Comparison of ENCODE assay signal across 23 cellular contexts in the genomic region with DNA sequence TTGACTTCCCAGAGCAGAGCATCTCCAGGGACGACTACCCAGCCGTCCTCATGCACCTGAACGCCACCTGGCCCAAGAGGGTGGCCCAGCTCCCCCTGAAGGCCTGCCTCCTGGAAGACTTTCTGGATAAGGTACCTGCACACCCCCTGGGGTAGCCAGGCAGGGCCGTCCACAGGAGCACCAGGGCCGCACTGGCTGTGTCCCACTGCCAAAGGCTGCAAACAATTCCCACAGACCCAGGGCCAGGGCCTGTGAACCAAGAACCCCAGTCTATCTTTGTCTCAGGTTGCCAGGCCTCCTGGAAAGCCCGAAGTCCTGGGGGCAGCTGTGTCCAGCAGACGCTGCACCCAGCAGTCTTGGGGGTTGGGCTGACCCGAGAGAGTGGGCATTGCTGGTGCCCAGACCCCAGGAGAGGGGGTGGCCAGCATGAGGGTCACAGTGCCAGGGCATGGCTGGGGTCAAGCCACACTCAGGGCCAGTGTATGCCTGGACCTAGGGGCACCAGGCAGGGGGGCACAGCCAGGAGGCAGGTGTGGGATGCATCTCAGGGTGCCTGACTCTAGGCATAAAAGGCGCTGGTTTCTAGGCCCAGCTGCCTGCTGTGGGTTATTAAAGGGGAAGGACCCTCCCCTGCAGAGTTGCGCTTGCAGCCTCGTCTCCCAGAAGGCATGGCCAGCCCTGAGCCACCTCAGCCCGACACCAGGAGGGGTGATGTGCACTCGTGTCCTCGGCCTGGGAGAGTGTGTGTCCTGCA. TPM values are rescaled to one million over a fixed set of nuclear protein-coding genes. Genes with fewer than 3 reads are reported as not detected.
A peak's percentile ranks its signal among the peaks of the same experiment; 100 is the strongest.
DNase-seq lines count a peak whose midpoint lies in the region; TF ChIP-seq lines count a peak whose summit lies in the region.
"Had no signal": no experiment of that assay in that cellular context is flagged by ENCODE, and none has a peak within 500 bp of the region (broad histone marks: within the 10 kb centered on the region; RNA-seq: fewer than 3 reads in every experiment).

No MANE protein-coding gene starts in this region.

- H3K4me3 ChIP-seq in neuronal stem cell (ENCODE audit: low read length in 2 of 2), result no peak overlapping the region
- H3K4me3 ChIP-seq in tibial nerve, result no peak overlapping the region
- H3K4me3 ChIP-seq: A549; BLaER1 treated with 17β-estradiol and CSF1 and Interleukin-3, amounts not matched to agents 10 nM and 100 nM; GM12878; GM23338; HAP-1 had no signal

- no peak overlapping the region for H3K4ac ChIP-seq in neuronal stem cell (ENCODE audit: low read length)

- H3K9me3 ChIP-seq in neuronal stem cell (replicated peaks in 1 of 2; ENCODE audit: control insufficient read depth in 2 of 2, insufficient read depth in 1 of 2, low read depth in 1 of 2, low read length in 2 of 2) (peaks cover 0 to 2% of the 10 kb centered on the region in 2 donors), tibial nerve (no peaks in the 10 kb centered on the region)
- H3K9me3 ChIP-seq: A549; BE2C; BLaER1 treated with 17β-estradiol and CSF1 and Interleukin-3, amounts not matched to agents 10 nM and 100 nM; HAP-1 had no signal

- WGBS in neuronal stem cell (ENCODE audit: extremely low coverage in 2 of 2, insufficient read length in 2 of 2, insufficient replicate concordance in 1 of 2), 2 donors, result no CpG with 5 or more reads among the region's 14 CpGs
- 73 to 75% methylated on average over 9 to 10 of the region's 14 CpGs for WGBS in tibial nerve, 2 donors

- H2AFZ ChIP-seq in neuronal stem cell (ENCODE audit: low read length), result no peak overlapping the region
- H2AFZ ChIP-seq: GM23338 had no signal

- H3K4me1 ChIP-seq in neuronal stem cell (ENCODE audit: control insufficient read depth in 2 of 2, insufficient read depth in 1 of 2, low read depth in 1 of 2, low read length in 2 of 2) (peaks cover 0 to 3% of the 10 kb centered on the region in 2 donors), tibial nerve (no peaks in the 10 kb centered on the region)
- H3K4me1 ChIP-seq: A549, BE2C, HAP-1 had no signal

- H4K91ac ChIP-seq in neuronal stem cell (ENCODE audit: low read depth, low read length, poor library complexity), result no peak overlapping the region

- peak overlapping the region; percentile 40 for H3K9ac ChIP-seq in neuronal stem cell (ENCODE audit: low read depth, low read length, poor library complexity)
- H3K9ac ChIP-seq: BLaER1 treated with 17β-estradiol and CSF1 and Interleukin-3, amounts not matched to agents 10 nM and 100 nM had no signal

- TF ChIP-seq CTCF in tibial nerve (IDR thresholded peaks at IDR 0.05), result no peak

- DNase-seq in DMS53 (lab: John Stamatoyannopoulos, UW) (peak; percentile 40), DMS53 treated with DMSO at 0.1 percent for 48 hours (lab: John Stamatoyannopoulos, UW; ENCODE audit: unreplicated experiment) (no peak), 8988T (peak; percentile 56), NAMALWA (ENCODE audit: low spot score) (peak; percentile 44), neuronal stem cell (ENCODE audit: low spot score) (no peak), GM19240 (ENCODE audit: insufficient read length, low spot score) (no peak), tibial nerve (ENCODE audit: low spot score in 2 of 2) (no peak), SKM-1 (lab: John Stamatoyannopoulos, UW; ENCODE audit: unreplicated experiment) (no peak)
- DNase-seq: ACHN; AML-193; BE2C; CD4-positive, alpha-beta T cell; CD8-positive, alpha-beta memory T cell; DMS 273 treated with DMSO at 0.1 percent for 48 hours; DND-41; GDM1 had no signal

- H2BK15ac ChIP-seq in neuronal stem cell (ENCODE audit: low read length), result peak overlapping the region; percentile 26

- no peak for TF ChIP-seq POLR2A in tibial nerve (IDR thresholded peaks at IDR 0.05)

- no peak overlapping the region for H2AK5ac ChIP-seq in neuronal stem cell (ENCODE audit: low read depth, low read length)

- H3K27me3 ChIP-seq in neuronal stem cell (ENCODE audit: control insufficient read depth in 3 of 3, insufficient read depth in 3 of 3, low read depth in 1 of 3, low read length in 3 of 3) (peaks cover 0 to 24% (median 0%) of the 10 kb centered on the region in 3 experiments), tibial nerve (peaks cover 0 to 34% of the 10 kb centered on the region in 2 donors)

- H3K36me3 ChIP-seq in neuronal stem cell (replicated peaks in 1 of 2; ENCODE audit: control insufficient read depth in 2 of 2, insufficient read depth in 2 of 2, low read length in 2 of 2) (no peaks in the 10 kb centered on the region), tibial nerve (no peaks in the 10 kb centered on the region)
- H3K36me3 ChIP-seq: BE2C; BLaER1 treated with 17β-estradiol and CSF1 and Interleukin-3, amounts not matched to agents 10 nM and 100 nM; HAP-1 had no signal

- H3K14ac ChIP-seq in neuronal stem cell (ENCODE audit: low read length), result peak overlapping the region; percentile 89

- H3K27ac ChIP-seq in neuronal stem cell (replicated peaks; ENCODE audit: low read length) (no peak overlapping the region), tibial nerve (no peak overlapping the region)
- H3K27ac ChIP-seq: 22Rv1; A549; BLaER1 treated with 17β-estradiol and CSF1 and Interleukin-3, amounts not matched to agents 10 nM and 100 nM had no signal

- peak overlapping the region; percentile 78 for H2BK5ac ChIP-seq in neuronal stem cell (ENCODE audit: low read length)

- H4K8ac ChIP-seq in neuronal stem cell (ENCODE audit: low read depth, low read length), result no peak overlapping the region

- H2BK12ac ChIP-seq in neuronal stem cell (ENCODE audit: low read length), result no peak overlapping the region

- no peak overlapping the region for H2BK120ac ChIP-seq in neuronal stem cell (ENCODE audit: low read depth, low read length)

- TF ChIP-seq EP300 in tibial nerve (IDR thresholded peaks at IDR 0.05), result no peak

- peak overlapping the region; percentile 57 for H3K18ac ChIP-seq in neuronal stem cell (ENCODE audit: low read length)

- peaks cover 4% of the 10 kb centered on the region for H3K79me1 ChIP-seq in neuronal stem cell (ENCODE audit: low read depth, low read length)

- peak overlapping the region; percentile 93 for H3K23ac ChIP-seq in neuronal stem cell (ENCODE audit: low read depth, low read length, poor library complexity)

- no peak overlapping the region for H3K4me2 ChIP-seq in neuronal stem cell (ENCODE audit: insufficient read depth, low read length, poor library complexity, severe bottlenecking)
- H3K4me2 ChIP-seq: A549; BLaER1 treated with 17β-estradiol and CSF1 and Interleukin-3, amounts not matched to agents 10 nM and 100 nM; GM23338 had no signal

RNA-seq across cellular contexts. Expression of a gene that starts 17.7 kb away (rescaled TPM):
- polyA plus RNA-seq in neuronal stem cell (2013, experiment 1 of 2), result not detected
- not detected for polyA plus RNA-seq in neuronal stem cell (2013, experiment 2 of 2)
- not detected for total RNA-seq in tibial nerve
- total RNA-seq: CD4-positive, alpha-beta T cell; CD8-positive, alpha-beta memory T cell; GM12878; GM23338 had no signal
- polyA plus RNA-seq: A549; CD14-positive monocyte; CD8-positive, alpha-beta memory T cell; GM12878; GM23338 had no signal

RNA-seq across cellular contexts. Expression of a gene that starts 41.5 kb away (rescaled TPM):
- not detected for polyA plus RNA-seq in neuronal stem cell (2013, experiment 1 of 2)
- not detected for polyA plus RNA-seq in neuronal stem cell (2013, experiment 2 of 2)
- total RNA-seq in tibial nerve, result under 1 TPM in 1 of 4 donors, not detected in 3; under 0.01 TPM
- total RNA-seq: CD4-positive, alpha-beta T cell; CD8-positive, alpha-beta memory T cell; GM23338 had no signal
- polyA plus RNA-seq: CD14-positive monocyte; CD8-positive, alpha-beta memory T cell; GM23338 had no signal

RNA-seq across cellular contexts. Expression of a gene that starts 52.0 kb away (rescaled TPM):
- 2.5 TPM for polyA plus RNA-seq in neuronal stem cell (2013, experiment 1 of 2)
- polyA plus RNA-seq in neuronal stem cell (2013, experiment 2 of 2), result 2.5 TPM
- total RNA-seq in tibial nerve, result not detected
- polyA plus RNA-seq: CD14-positive monocyte; CD8-positive, alpha-beta memory T cell had no signal

Comparison
In these comparisons a context has a peak if more than half of its experiments do, and no peak if none do; other contexts are left out.
1. DNase-seq: peak in DMS53 (single experiment), 8988T (single experiment) and NAMALWA (single experiment); none in DMS53 treated with DMSO at 0.1 percent for 48 hours (single experiment), neuronal stem cell (single experiment), GM19240 (single experiment), tibial nerve (0 of 2) and SKM-1 (single experiment).